8 cellular contexts compared by ENCODE assay signal in the genomic region with DNA sequence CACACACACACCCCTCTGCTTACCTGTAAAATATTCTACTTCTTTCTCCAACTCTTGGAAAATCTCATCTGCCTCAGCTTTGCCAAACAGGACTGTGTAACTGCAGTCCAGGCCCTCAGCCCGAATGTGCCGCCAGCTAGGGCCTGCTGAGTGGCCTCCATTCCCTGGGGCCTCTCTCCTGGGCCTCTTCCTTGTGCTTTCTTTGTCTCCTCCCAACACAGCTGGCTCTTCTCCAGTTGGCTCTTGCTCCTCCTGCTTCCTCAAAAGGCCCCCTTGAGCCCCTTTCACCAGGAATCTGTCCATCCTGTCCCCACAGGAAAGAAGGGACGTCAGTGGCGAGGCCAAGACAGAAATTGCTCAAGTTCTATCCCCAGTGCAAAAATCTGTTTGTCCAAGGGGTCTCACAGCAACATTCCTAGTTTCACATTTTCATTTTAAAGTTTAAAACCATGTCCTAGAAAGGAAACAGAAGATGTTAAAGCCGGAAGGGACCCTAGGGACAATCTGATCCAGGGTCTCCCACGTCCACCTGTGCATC. TPM values are rescaled to one million over a fixed set of nuclear protein-coding genes. Genes with fewer than 3 reads are reported as not detected.
DNase-seq lines count a peak whose midpoint lies in the region; FAIRE-seq and TF ChIP-seq lines count a peak whose summit lies in the region.

No MANE protein-coding gene starts in this region.

- no peak for TF ChIP-seq POLR2A in GM12892 (IDR thresholded peaks at IDR 0.05; ENCODE audit: low read depth, low read length)
- TF ChIP-seq POLR2A in Peyer's patch (IDR thresholded peaks at IDR 0.05): no peak

- H3K4me3 ChIP-seq in Peyer's patch: peak overlapping the region; percentile 34 to 62 (median 52)
- peak overlapping the region; percentile 50 for H3K4me3 ChIP-seq in esophagus (ENCODE audit: low read depth in 1 of 2, low read length in 2 of 2)
- H3K4me3 ChIP-seq in skeletal muscle cell (ENCODE audit: low read depth, low read length): peak overlapping the region; percentile 66

- H3K27me3 ChIP-seq in Peyer's patch (no peaks in the 10 kb centered on the region), esophagus (ENCODE audit: control insufficient read depth in 1 of 2, insufficient read depth in 2 of 2, low read length in 2 of 2) (no peaks in the 10 kb centered on the region)

- peak; percentile 46 for FAIRE-seq in GM12892 (lab: Jason Lieb, UNC)

- DNase-seq in GM12892 (ENCODE audit: insufficient read length) (no peak), Peyer's patch (no peak), skeletal muscle cell (ENCODE audit: low read depth) (no peak), midbrain (lab: John Stamatoyannopoulos, UW) (no peak), hepatic stellate cell (ENCODE audit: low spot score) (no peak), KG1 (lab: John Stamatoyannopoulos, UW) (no peak), NCI-H2107 (lab: John Stamatoyannopoulos, UW) (no peak)

- no peak for TF ChIP-seq CTCF in Peyer's patch (IDR thresholded peaks at IDR 0.05)

- peaks cover 0 to 23% (median 0%) of the 10 kb centered on the region in 3 donors for H3K36me3 ChIP-seq in Peyer's patch
- peaks cover 4 to 11% of the 10 kb centered on the region in 2 donors for H3K36me3 ChIP-seq in esophagus (ENCODE audit: control insufficient read depth in 2 of 2, insufficient read depth in 2 of 2, low read length in 1 of 2)

- H3K4me1 ChIP-seq in Peyer's patch (peaks cover 0 to 16% (median 4%) of the 10 kb centered on the region in 4 donors), esophagus (ENCODE audit: control insufficient read depth in 2 of 2, insufficient read depth in 2 of 2, low read length in 1 of 2) (peaks cover 0 to 10% of the 10 kb centered on the region in 2 donors)

- H3K9me3 ChIP-seq in Peyer's patch: no peaks in the 10 kb centered on the region
- no peaks in the 10 kb centered on the region for H3K9me3 ChIP-seq in esophagus (ENCODE audit: control insufficient read depth in 2 of 2, insufficient read depth in 1 of 2, low read depth in 1 of 2, low read length in 1 of 2)

- H3K27ac ChIP-seq in Peyer's patch (peak overlapping the region in 3 of 4 donors; percentile 60 to 65 (median 62)), esophagus (ENCODE audit: low read depth in 2 of 2, low read length in 1 of 2) (peak overlapping the region in 1 of 2 donors; percentile 78)

- 43 to 51% methylated on average over 6 of the region's 6 CpGs for WGBS in esophagus, 2 donors

RNA-seq across cellular contexts. Expression of a gene that starts 0.7 kb away (rescaled TPM):
- 24.5 TPM for polyA plus RNA-seq in GM12892 (2012; ENCODE audit: missing spikeins)
- total RNA-seq in Peyer's patch: 10 to 100 TPM in 1 of 4 donors, 1 to 10 TPM in 3; 5.2 to 26.4 (median 7.3) TPM
- polyA plus RNA-seq in esophagus: 10 to 100 TPM; 20.1 to 28.5 TPM

RNA-seq across cellular contexts. Expression of a gene that starts 4.8 kb away (rescaled TPM):
- 49.9 TPM for polyA plus RNA-seq in GM12892 (2012; ENCODE audit: missing spikeins)
- 10 to 100 TPM; 19.0 to 58.6 (median 21.3) TPM for total RNA-seq in Peyer's patch
- polyA plus RNA-seq in esophagus: 10 to 100 TPM; 22.9 to 27.5 TPM

RNA-seq across cellular contexts. Expression of a gene that starts 23.8 kb away (rescaled TPM):
- polyA plus RNA-seq in GM12892 (2012; ENCODE audit: missing spikeins): 0.64 TPM
- 100 to 1,000 TPM in 3 of 4 donors, 10 to 100 TPM in 1; 56.0 to 179 (median 152) TPM for total RNA-seq in Peyer's patch
- 10 to 100 TPM in 1 of 2 donors, 1 to 10 TPM in 1; 8.6 to 18.2 TPM for polyA plus RNA-seq in esophagus

RNA-seq across cellular contexts. Expression of a gene that starts 40.2 kb away (rescaled TPM):
- polyA plus RNA-seq in GM12892 (2012; ENCODE audit: missing spikeins): 5.4 TPM
- total RNA-seq in Peyer's patch: 10 to 100 TPM in 3 of 4 donors, 1 to 10 TPM in 1; 7.4 to 45.4 (median 34.5) TPM
- 1 to 10 TPM; 3.8 to 4.3 TPM for polyA plus RNA-seq in esophagus
